Comparison of ENCODE assay signal across 6 cellular contexts in genomic region chr16:1379863-1380174, GRCh38.
DNase-seq lines count a peak whose midpoint lies in the region; ATAC-seq lines count a peak whose summit lies in the region.

No MANE protein-coding gene starts in this region.

- no peaks in the 10 kb centered on the region for H3K27me3 Mint-ChIP-seq in central memory CD8-positive, alpha-beta T cell

- DNase-seq in NCI-H2196 (lab: John Stamatoyannopoulos, UW; ENCODE audit: unreplicated experiment) (peak; percentile 72), NCI-H2196 treated with DMSO at 0.1 percent for 48 hours (lab: John Stamatoyannopoulos, UW; ENCODE audit: unreplicated experiment) (no peak), EL (no peak), NCI-H2107 treated with DMSO at 0.1 percent for 48 hours (lab: John Stamatoyannopoulos, UW; ENCODE audit: unreplicated experiment) (no peak)
- DNase-seq in central memory CD8-positive, alpha-beta T cell (ENCODE audit: low spot score in 2 of 2), result no peak
- DNase-seq in stimulated activated effector memory CD8-positive, alpha-beta T cell treated with anti-CD3 and anti-CD28 coated beads, Interleukin-12 subunit alpha, Interleukin-12 subunit beta, amount 100 ng/mL, for 72 hours (ENCODE audit: low spot score in 2 of 2), result no peak

- peaks cover 20% of the 10 kb centered on the region for H3K4me1 Mint-ChIP-seq in central memory CD8-positive, alpha-beta T cell
- peaks cover 22% of the 10 kb centered on the region for H3K4me1 Mint-ChIP-seq in stimulated activated effector memory CD8-positive, alpha-beta T cell treated with anti-CD3 and anti-CD28 coated beads, Interleukin-12 subunit alpha, Interleukin-12 subunit beta, amount 100 ng/mL, for 72 hours

- ATAC-seq in central memory CD8-positive, alpha-beta T cell (replicated peaks; ENCODE audit: extremely low read depth, poor library complexity, severe bottlenecking), result no peak
- no peak for ATAC-seq in stimulated activated effector memory CD8-positive, alpha-beta T cell treated with anti-CD3 and anti-CD28 coated beads, Interleukin-12 subunit alpha, Interleukin-12 subunit beta, amount 100 ng/mL, for 72 hours

- peak overlapping the region; percentile 49 for H3K27ac Mint-ChIP-seq in central memory CD8-positive, alpha-beta T cell (ENCODE audit: low read depth)
- H3K27ac Mint-ChIP-seq in stimulated activated effector memory CD8-positive, alpha-beta T cell treated with anti-CD3 and anti-CD28 coated beads, Interleukin-12 subunit alpha, Interleukin-12 subunit beta, amount 100 ng/mL, for 72 hours, result peak overlapping the region; percentile 96

- peak overlapping the region; percentile 77 for H3K4me3 Mint-ChIP-seq in central memory CD8-positive, alpha-beta T cell
- H3K4me3 Mint-ChIP-seq in stimulated activated effector memory CD8-positive, alpha-beta T cell treated with anti-CD3 and anti-CD28 coated beads, Interleukin-12 subunit alpha, Interleukin-12 subunit beta, amount 100 ng/mL, for 72 hours, result peak overlapping the region; percentile 82

- no peaks in the 10 kb centered on the region for H3K9me3 Mint-ChIP-seq in central memory CD8-positive, alpha-beta T cell
- H3K9me3 Mint-ChIP-seq in stimulated activated effector memory CD8-positive, alpha-beta T cell treated with anti-CD3 and anti-CD28 coated beads, Interleukin-12 subunit alpha, Interleukin-12 subunit beta, amount 100 ng/mL, for 72 hours, result no peaks in the 10 kb centered on the region

- H3K36me3 Mint-ChIP-seq in central memory CD8-positive, alpha-beta T cell (ENCODE audit: insufficient read depth), result peaks cover 27% of the 10 kb centered on the region
- peaks cover 66% of the 10 kb centered on the region for H3K36me3 Mint-ChIP-seq in stimulated activated effector memory CD8-positive, alpha-beta T cell treated with anti-CD3 and anti-CD28 coated beads, Interleukin-12 subunit alpha, Interleukin-12 subunit beta, amount 100 ng/mL, for 72 hours
